ENCODE assay signal across 29 cellular contexts in genomic region chr9:78567693-78568092, GRCh38.
A peak's percentile ranks its signal among the peaks of the same experiment; 100 is the strongest.
DNase-seq lines count a peak whose midpoint lies in the region; ATAC-seq and TF ChIP-seq lines count a peak whose summit lies in the region.
"Had no signal": no experiment of that assay in that cellular context is flagged by ENCODE, and none has a peak within 500 bp of the region (broad histone marks: within the 10 kb centered on the region; RNA-seq: fewer than 3 reads in every experiment).

No MANE protein-coding gene starts in this region.

- H3K36me3 ChIP-seq in brain microvascular endothelial cell (replicated peaks) (no peaks in the 10 kb centered on the region), skeletal muscle satellite cell (ENCODE audit: insufficient read depth, low read length) (no peaks in the 10 kb centered on the region)
- H3K36me3 ChIP-seq: gastroesophageal sphincter, pancreas, right atrium auricular region, spleen had no signal

- H3K4me3 ChIP-seq in brain microvascular endothelial cell (ENCODE audit: low read depth, low read length) (no peak overlapping the region), skeletal muscle satellite cell (ENCODE audit: low read length) (no peak overlapping the region)
- H3K4me3 ChIP-seq: gastroesophageal sphincter, K562, pancreas, right atrium auricular region, spleen had no signal

- peak overlapping the region; percentile 18 for H3K4me2 ChIP-seq in skeletal muscle satellite cell (ENCODE audit: low read length)

- H3K9ac ChIP-seq in skeletal muscle satellite cell (ENCODE audit: low read depth, low read length), result peak overlapping the region; percentile 53

- peaks cover 28% of the 10 kb centered on the region for H3K4me1 ChIP-seq in skeletal muscle satellite cell (ENCODE audit: control insufficient read depth, insufficient read depth, low read length)
- H3K4me1 ChIP-seq: Caco-2, gastroesophageal sphincter, pancreas, right atrium auricular region, spleen had no signal

- H3K9me3 Mint-ChIP-seq in HFFc6, result no peaks in the 10 kb centered on the region
- H3K9me3 Mint-ChIP-seq in CD4-positive, alpha-beta T cell, result peaks cover 2% of the 10 kb centered on the region
- H3K9me3 Mint-ChIP-seq: activated naive CD8-positive, alpha-beta T cell treated with anti-CD3 and anti-CD28 coated beads for 36 hours; memory B cell; nephron progenitor cell; T-helper 2 cell treated with Interferon-gamma antibody and Interleukin-4, amounts not matched to agents 5 μg/mL and 100 μg/mL, for 36 hours had no signal

- no peaks in the 10 kb centered on the region for H3K36me3 Mint-ChIP-seq in HFFc6 (ENCODE audit: low read depth)
- no peaks in the 10 kb centered on the region for H3K36me3 Mint-ChIP-seq in CD4-positive, alpha-beta T cell (ENCODE audit: low read depth)
- H3K36me3 Mint-ChIP-seq: activated naive CD8-positive, alpha-beta T cell treated with anti-CD3 and anti-CD28 coated beads for 36 hours; memory B cell had no signal

- no peak overlapping the region for H3K27ac ChIP-seq in brain microvascular endothelial cell
- H3K27ac ChIP-seq in CD4-positive, alpha-beta T cell (ENCODE audit: low read depth, low read length), result no peak overlapping the region
- H3K27ac ChIP-seq: C4-2B, gastroesophageal sphincter, pancreas, right atrium auricular region, spleen had no signal

- no peak for TF ChIP-seq CTCF in HFFc6 (IDR thresholded peaks at IDR 0.05)
- no peak for TF ChIP-seq CTCF in brain microvascular endothelial cell (IDR thresholded peaks at IDR 0.05; ENCODE audit: low read depth, low read length, missing control alignments)
- TF ChIP-seq CTCF in CD4-positive, alpha-beta T cell (IDR thresholded peaks at IDR 0.05), result no peak

- peak overlapping the region; percentile 42 for H3K4me3 Mint-ChIP-seq in HFFc6
- no peak overlapping the region for H3K4me3 Mint-ChIP-seq in CD4-positive, alpha-beta T cell
- H3K4me3 Mint-ChIP-seq: activated CD4-positive, alpha-beta T cell treated with anti-CD3 and anti-CD28 coated beads for 36 hours; activated naive CD8-positive, alpha-beta T cell treated with anti-CD3 and anti-CD28 coated beads for 36 hours; central memory CD8-positive, alpha-beta T cell; memory B cell; nephron progenitor cell; T-helper 2 cell treated with Interferon-gamma antibody and Interleukin-4, amounts not matched to agents 5 μg/mL and 100 μg/mL, for 36 hours had no signal

- POLR2A ChIA-PET in CD4-positive, alpha-beta T cell (lab: Charles Lee), result no interaction called here

- H3K27me3 Mint-ChIP-seq in HFFc6 (ENCODE audit: insufficient read depth), result peaks cover 1% of the 10 kb centered on the region
- H3K27me3 Mint-ChIP-seq in CD4-positive, alpha-beta T cell, result no peaks in the 10 kb centered on the region
- H3K27me3 Mint-ChIP-seq: central memory CD8-positive, alpha-beta T cell; memory B cell had no signal

- peak overlapping the region; percentile 77 for H3K27ac Mint-ChIP-seq in HFFc6
- no peak overlapping the region for H3K27ac Mint-ChIP-seq in CD4-positive, alpha-beta T cell
- H3K27ac Mint-ChIP-seq: activated CD4-positive, alpha-beta T cell treated with anti-CD3 and anti-CD28 coated beads for 36 hours; activated naive CD8-positive, alpha-beta T cell treated with anti-CD3 and anti-CD28 coated beads for 36 hours; memory B cell; nephron progenitor cell; T-helper 2 cell treated with Interferon-gamma antibody and Interleukin-4, amounts not matched to agents 5 μg/mL and 100 μg/mL, for 36 hours had no signal

- peaks cover 28% of the 10 kb centered on the region for H3K4me1 Mint-ChIP-seq in HFFc6 (ENCODE audit: low read depth)
- H3K4me1 Mint-ChIP-seq in CD4-positive, alpha-beta T cell (ENCODE audit: low read depth), result no peaks in the 10 kb centered on the region
- H3K4me1 Mint-ChIP-seq: activated CD4-positive, alpha-beta T cell treated with anti-CD3 and anti-CD28 coated beads for 36 hours; activated naive CD8-positive, alpha-beta T cell treated with anti-CD3 and anti-CD28 coated beads for 36 hours; central memory CD8-positive, alpha-beta T cell; memory B cell; nephron progenitor cell had no signal

- H3K27me3 ChIP-seq in brain microvascular endothelial cell (replicated peaks), result no peaks in the 10 kb centered on the region
- H3K27me3 ChIP-seq in skeletal muscle satellite cell (ENCODE audit: control insufficient read depth, insufficient read depth, low read length), result no peaks in the 10 kb centered on the region
- no peaks in the 10 kb centered on the region for H3K27me3 ChIP-seq in CD4-positive, alpha-beta T cell (ENCODE audit: control insufficient read depth, insufficient read depth, low read length)
- H3K27me3 ChIP-seq: gastroesophageal sphincter, pancreas, right atrium auricular region, spleen had no signal

- no peak for ATAC-seq in CD4-positive, alpha-beta T cell (ENCODE audit: poor library complexity)
- ATAC-seq in HG03159 (IDR thresholded peaks at IDR 0.05; ENCODE audit: unreplicated experiment), result no peak
- ATAC-seq: activated CD4-positive, alpha-beta T cell treated with anti-CD3 and anti-CD28 coated beads for 36 hours; gastroesophageal sphincter; K562; pancreas; stimulated activated naive CD8-positive, alpha-beta T cell treated with anti-CD3 and anti-CD28 coated beads, Interleukin-15, Interleukin-2, amounts not matched to agents 100 U/mL and 50 U/mL, for 24 hours had no signal

- intact Hi-C loops in head of caudate nucleus (cut with DNase I), result no loop called here
- intact Hi-C loops in CD4-positive, alpha-beta T cell (cut with DNase I, micrococcal nuclease), result no loop called here

- CTCF ChIA-PET in CD4-positive, alpha-beta T cell (lab: Charles Lee), result no interaction called here

- H3K9me3 ChIP-seq in skeletal muscle satellite cell (replicated peaks; ENCODE audit: low read length), result no peaks in the 10 kb centered on the region
- no peaks in the 10 kb centered on the region for H3K9me3 ChIP-seq in CD4-positive, alpha-beta T cell (ENCODE audit: control insufficient read depth, low read length)
- H3K9me3 ChIP-seq: Caco-2, gastroesophageal sphincter, pancreas, right atrium auricular region, spleen had no signal

- DNase-seq in HFFc6 (no peak), brain microvascular endothelial cell (peak; percentile 12), head of caudate nucleus (peak in 38 of 42 donors; percentile 12 to 90 (median 54)), NCI-H2081 (lab: John Stamatoyannopoulos, UW) (no peak), kidney glomerular epithelial cell (lab: John Stamatoyannopoulos, UW) (no peak)
- DNase-seq in CD4-positive, alpha-beta T cell, result no peak
- DNase-seq: activated CD4-positive, alpha-beta T cell treated with anti-CD3 and anti-CD28 coated beads for 36 hours; activated CD8-positive, alpha-beta memory T cell treated with anti-CD3 and anti-CD28 coated beads for 24 hours; activated naive CD8-positive, alpha-beta T cell treated with anti-CD3 and anti-CD28 coated beads for 36 hours; activated T-cell treated with anti-CD3 and anti-CD28 coated beads for 4 hours; Caco-2; NCI-H1417 treated with DMSO at 0.1 percent for 48 hours; NCI-H345; NCI-H69; nephron progenitor cell; pancreas; SHP77 treated with DMSO at 0.1 percent for 48 hours; spleen; stimulated activated CD4-positive, alpha-beta T cell treated with anti-CD3 and anti-CD28 coated beads, Interleukin-2, amount 100 ng/mL, for 24 hours; stimulated activated naive CD8-positive, alpha-beta T cell treated with anti-CD3 and anti-CD28 coated beads, Interleukin-15, Interleukin-2, amounts not matched to agents 100 U/mL and 50 U/mL, for 24 hours had no signal

- in situ Hi-C loops in brain microvascular endothelial cell (cut with HindIII; ENCODE audit: low pct_ligation_motif_present, low sequenced_read_pairs), result no loop called here

Comparison
In these comparisons a context has a peak if more than half of its experiments do, and no peak if none do; other contexts are left out.
1. DNase-seq: peak in brain microvascular endothelial cell (single experiment) and head of caudate nucleus (38 of 42); none in HFFc6 (single experiment), CD4-positive, alpha-beta T cell (0 of 10), NCI-H2081 (0 of 2) and kidney glomerular epithelial cell (single experiment).